8 cellular contexts compared by ENCODE assay signal in the genomic region with DNA sequence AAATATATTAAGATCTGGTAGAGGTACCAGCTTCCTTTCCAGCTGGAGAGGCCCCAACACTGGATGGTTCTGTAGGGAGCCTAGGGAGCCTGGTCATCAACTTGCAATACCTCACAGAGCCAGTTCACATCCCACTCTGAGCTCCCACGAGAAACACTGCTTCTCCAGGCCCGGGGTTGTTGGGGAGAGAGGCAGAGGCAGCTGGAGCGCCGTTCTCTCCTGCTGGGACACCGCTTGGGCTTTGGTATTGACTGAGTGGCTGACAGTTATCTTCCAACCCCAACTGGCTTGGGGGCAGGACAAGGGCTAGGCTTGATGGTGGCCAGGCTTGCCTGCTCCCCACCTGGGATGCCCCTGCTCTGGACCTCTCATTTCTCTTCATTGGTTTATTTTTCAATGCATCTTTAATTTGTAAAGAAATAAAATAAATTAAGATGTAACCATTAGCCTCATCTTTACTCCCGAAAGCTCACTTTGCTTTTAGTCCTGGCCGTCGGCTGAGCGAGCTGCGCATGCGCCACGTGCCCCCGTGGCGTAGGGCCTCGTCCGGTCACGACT. TPM values are rescaled to one million over a fixed set of nuclear protein-coding genes. Genes with fewer than 3 reads are reported as not detected.
A peak's percentile ranks its signal among the peaks of the same experiment; 100 is the strongest.
DNase-seq lines count a peak whose midpoint lies in the region; ATAC-seq and TF ChIP-seq lines count a peak whose summit lies in the region.

No MANE protein-coding gene starts in this region.

- H3K9me3 Mint-ChIP-seq in glutamatergic neuron (ENCODE audit: unreplicated experiment): peaks cover 9% of the 10 kb centered on the region

- H3K27me3 Mint-ChIP-seq in glutamatergic neuron (ENCODE audit: unreplicated experiment): peaks cover 10% of the 10 kb centered on the region

- peak overlapping the region; percentile 93 for H2AFZ ChIP-seq in parathyroid adenoma

- H3K36me3 Mint-ChIP-seq in glutamatergic neuron (ENCODE audit: unreplicated experiment): no peaks in the 10 kb centered on the region

- H3K4me3 ChIP-seq in parathyroid adenoma (ENCODE audit: low read depth, low read length) (peak overlapping the region; percentile 69), urinary bladder (ENCODE audit: low read depth, low read length) (peak overlapping the region; percentile 72)

- H3K4me3 Mint-ChIP-seq in glutamatergic neuron (ENCODE audit: unreplicated experiment): peak overlapping the region; percentile 96

- no peaks in the 10 kb centered on the region for H3K27me3 ChIP-seq in parathyroid adenoma (ENCODE audit: control insufficient read depth, insufficient read depth, low read length)

- peaks cover 20% of the 10 kb centered on the region for H3K4me1 Mint-ChIP-seq in glutamatergic neuron (ENCODE audit: low read depth, unreplicated experiment)

- peak overlapping the region; percentile 82 for H3K27ac Mint-ChIP-seq in glutamatergic neuron (ENCODE audit: unreplicated experiment)

- no peaks in the 10 kb centered on the region for H3K9me3 ChIP-seq in parathyroid adenoma (ENCODE audit: control insufficient read depth, low read length)

- WGBS in urinary bladder: 15% methylated on average over 17 of the region's 17 CpGs

- H3K4me2 ChIP-seq in parathyroid adenoma (ENCODE audit: low read length): peak overlapping the region; percentile 87

- H3K4me1 ChIP-seq in parathyroid adenoma (peaks cover 3% of the 10 kb centered on the region), urinary bladder (ENCODE audit: insufficient read depth) (no peaks in the 10 kb centered on the region)

- peaks cover 7% of the 10 kb centered on the region for H3K79me2 ChIP-seq in parathyroid adenoma

- peak; percentile 46 for ATAC-seq in HG02610 (IDR thresholded peaks at IDR 0.05; ENCODE audit: unreplicated experiment)

- DNase-seq in NCI-H2196 (lab: John Stamatoyannopoulos, UW; ENCODE audit: unreplicated experiment) (peak; percentile 87), NCI-H2196 treated with DMSO at 0.1 percent for 48 hours (lab: John Stamatoyannopoulos, UW; ENCODE audit: unreplicated experiment) (no peak), NCI-H2227 (lab: John Stamatoyannopoulos, UW; ENCODE audit: unreplicated experiment) (peak; percentile 63), activated gamma-delta T cell treated with Interleukin-2 at 50 U/mL for 16 hours (peak; percentile 81), glutamatergic neuron (peak; percentile 92)

- no peak for TF ChIP-seq CTCF in glutamatergic neuron (IDR thresholded peaks at IDR 0.05; ENCODE audit: partially characterized antibody, unreplicated experiment)
- no peak for TF ChIP-seq CTCF in parathyroid adenoma (IDR thresholded peaks at IDR 0.05)

- H3K36me3 ChIP-seq in parathyroid adenoma (ENCODE audit: control insufficient read depth, insufficient read depth, low read length) (no peaks in the 10 kb centered on the region), urinary bladder (ENCODE audit: insufficient read depth) (no peaks in the 10 kb centered on the region)

- peak overlapping the region; percentile 91 for H3K27ac ChIP-seq in parathyroid adenoma
- peak overlapping the region; percentile 98 for H3K27ac ChIP-seq in urinary bladder (ENCODE audit: low read depth)

- H3K9ac ChIP-seq in parathyroid adenoma: peak overlapping the region; percentile 20

RNA-seq across cellular contexts. Expression of a gene that starts 10.0 kb away (rescaled TPM):
- total RNA-seq in glutamatergic neuron (ENCODE audit: unreplicated experiment) (30.9 TPM), urinary bladder (17.0 TPM)
- 46.9 TPM for polyA plus RNA-seq in urinary bladder

RNA-seq across cellular contexts. Expression of a gene that starts 13.6 kb away (rescaled TPM):
- 165 TPM for total RNA-seq in glutamatergic neuron (ENCODE audit: unreplicated experiment)
- 38.8 TPM for total RNA-seq in urinary bladder
- polyA plus RNA-seq in urinary bladder: 110 TPM

RNA-seq across cellular contexts. Expression of a gene that starts 27.6 kb away (rescaled TPM):
- total RNA-seq in glutamatergic neuron (ENCODE audit: unreplicated experiment) (91.1 TPM), urinary bladder (37.2 TPM)
- polyA plus RNA-seq in urinary bladder: 47.6 TPM

RNA-seq across cellular contexts. Expression of a gene that starts 39.6 kb away (rescaled TPM):
- total RNA-seq in glutamatergic neuron (ENCODE audit: unreplicated experiment) (34.4 TPM), urinary bladder (14.2 TPM)
- 19.3 TPM for polyA plus RNA-seq in urinary bladder
